ENCODE assay signal across 1 cellular context in the genomic region with DNA sequence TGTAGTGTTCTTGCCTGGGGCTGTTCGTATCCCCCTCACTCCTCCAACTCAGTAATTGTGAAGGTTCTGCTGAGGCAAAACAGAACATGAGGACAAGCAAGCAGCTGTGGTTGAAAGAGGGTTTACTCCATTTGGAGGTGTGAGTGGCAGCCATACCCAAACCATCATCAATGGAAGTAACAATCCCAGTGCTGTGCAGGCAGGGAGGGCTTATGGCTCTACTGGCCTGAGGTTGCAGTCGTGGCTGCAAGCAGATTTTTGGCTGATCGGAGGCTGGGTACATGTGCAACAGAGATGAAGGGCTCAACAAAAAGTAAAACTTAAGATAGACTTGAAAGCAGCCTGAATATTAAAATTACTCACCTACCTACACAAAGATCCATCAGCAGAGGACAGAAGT.
TF ChIP-seq lines count a peak whose summit lies in the region.

No MANE protein-coding gene starts in this region.

TF ChIP-seq in WTC11, 78 proteins besides CTCF, POLR2A, EP300 and RAD21 (continued from another document):
- TF ChIP-seq, protein P1, sequence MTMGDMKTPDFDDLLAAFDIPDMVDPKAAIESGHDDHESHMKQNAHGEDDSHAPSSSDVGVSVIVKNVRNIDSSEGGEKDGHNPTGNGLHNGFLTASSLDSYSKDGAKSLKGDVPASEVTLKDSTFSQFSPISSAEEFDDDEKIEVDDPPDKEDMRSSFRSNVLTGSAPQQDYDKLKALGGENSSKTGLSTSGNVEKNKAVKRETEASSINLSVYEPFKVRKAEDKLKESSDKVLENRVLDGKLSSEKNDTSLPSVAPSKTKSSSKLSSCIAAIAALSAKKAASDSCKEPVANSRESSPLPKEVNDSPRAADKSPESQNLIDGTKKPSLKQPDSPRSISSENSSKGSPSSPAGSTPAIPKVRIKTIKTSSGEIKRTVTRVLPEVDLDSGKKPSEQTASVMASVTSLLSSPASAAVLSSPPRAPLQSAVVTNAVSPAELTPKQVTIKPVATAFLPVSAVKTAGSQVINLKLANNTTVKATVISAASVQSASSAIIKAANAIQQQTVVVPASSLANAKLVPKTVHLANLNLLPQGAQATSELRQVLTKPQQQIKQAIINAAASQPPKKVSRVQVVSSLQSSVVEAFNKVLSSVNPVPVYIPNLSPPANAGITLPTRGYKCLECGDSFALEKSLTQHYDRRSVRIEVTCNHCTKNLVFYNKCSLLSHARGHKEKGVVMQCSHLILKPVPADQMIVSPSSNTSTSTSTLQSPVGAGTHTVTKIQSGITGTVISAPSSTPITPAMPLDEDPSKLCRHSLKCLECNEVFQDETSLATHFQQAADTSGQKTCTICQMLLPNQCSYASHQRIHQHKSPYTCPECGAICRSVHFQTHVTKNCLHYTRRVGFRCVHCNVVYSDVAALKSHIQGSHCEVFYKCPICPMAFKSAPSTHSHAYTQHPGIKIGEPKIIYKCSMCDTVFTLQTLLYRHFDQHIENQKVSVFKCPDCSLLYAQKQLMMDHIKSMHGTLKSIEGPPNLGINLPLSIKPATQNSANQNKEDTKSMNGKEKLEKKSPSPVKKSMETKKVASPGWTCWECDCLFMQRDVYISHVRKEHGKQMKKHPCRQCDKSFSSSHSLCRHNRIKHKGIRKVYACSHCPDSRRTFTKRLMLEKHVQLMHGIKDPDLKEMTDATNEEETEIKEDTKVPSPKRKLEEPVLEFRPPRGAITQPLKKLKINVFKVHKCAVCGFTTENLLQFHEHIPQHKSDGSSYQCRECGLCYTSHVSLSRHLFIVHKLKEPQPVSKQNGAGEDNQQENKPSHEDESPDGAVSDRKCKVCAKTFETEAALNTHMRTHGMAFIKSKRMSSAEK (CRISPR knock-in tag; IDR thresholded peaks at IDR 0.05; ENCODE audit: borderline replicate concordance): no peak
- TF ChIP-seq ATF1 (CRISPR knock-in tag; IDR thresholded peaks at IDR 0.05) (no peak), TP53 (CRISPR knock-in tag; IDR thresholded peaks at IDR 0.05) (no peak), CBFB (CRISPR knock-in tag; IDR thresholded peaks at IDR 0.05; ENCODE audit: low read depth) (no peak), HMGA2 (CRISPR knock-in tag; IDR thresholded peaks at IDR 0.05) (no peak)
- TF ChIP-seq, protein P2, sequence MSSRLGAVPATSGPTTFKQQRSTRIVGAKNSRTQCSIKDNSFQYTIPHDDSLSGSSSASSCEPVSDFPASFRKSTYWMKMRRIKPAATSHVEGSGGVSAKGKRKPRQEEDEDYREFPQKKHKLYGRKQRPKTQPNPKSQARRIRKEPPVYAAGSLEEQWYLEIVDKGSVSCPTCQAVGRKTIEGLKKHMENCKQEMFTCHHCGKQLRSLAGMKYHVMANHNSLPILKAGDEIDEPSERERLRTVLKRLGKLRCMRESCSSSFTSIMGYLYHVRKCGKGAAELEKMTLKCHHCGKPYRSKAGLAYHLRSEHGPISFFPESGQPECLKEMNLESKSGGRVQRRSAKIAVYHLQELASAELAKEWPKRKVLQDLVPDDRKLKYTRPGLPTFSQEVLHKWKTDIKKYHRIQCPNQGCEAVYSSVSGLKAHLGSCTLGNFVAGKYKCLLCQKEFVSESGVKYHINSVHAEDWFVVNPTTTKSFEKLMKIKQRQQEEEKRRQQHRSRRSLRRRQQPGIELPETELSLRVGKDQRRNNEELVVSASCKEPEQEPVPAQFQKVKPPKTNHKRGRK (CRISPR knock-in tag; IDR thresholded peaks at IDR 0.05; ENCODE audit: borderline replicate concordance): no peak
TF ChIP-seq in WTC11: peak in this region for 0.
